9 cellular contexts compared by ENCODE assay signal in genomic region chr12:64730585-64730964, GRCh38. TPM values are rescaled to one million over a fixed set of nuclear protein-coding genes. Genes with fewer than 3 reads are reported as not detected.
DNase-seq lines count a peak whose midpoint lies in the region; ATAC-seq and TF ChIP-seq lines count a peak whose summit lies in the region.
"Had no signal": no experiment of that assay in that cellular context is flagged by ENCODE, and none has a peak within 500 bp of the region (broad histone marks: within the 10 kb centered on the region; RNA-seq: fewer than 3 reads in every experiment).

No MANE protein-coding gene starts in this region.

- H3K36me3 ChIP-seq in neutrophil, result peaks cover 32% of the 10 kb centered on the region
- H3K36me3 ChIP-seq in thyroid gland, result peaks cover 8 to 13% of the 10 kb centered on the region in 2 donors

- intact Hi-C loops in activated T-helper 1 cell treated with anti-CD3 and anti-CD28 coated beads, Interleukin-12 subunit alpha, Interleukin-12 subunit beta, Interleukin-2, Interleukin-4 antibody, amounts not matched to agents 30 ng/mL and 10 ng/mL and 1 ng/mL, durations not matched to agents 14 hours and 24 hours and 36 hours (cut with micrococcal nuclease), result no loop called here
- intact Hi-C loops in thyroid gland (cut with DNase I), result no loop called here

- H3K9me3 ChIP-seq in neutrophil (no peaks in the 10 kb centered on the region), thyroid gland (no peaks in the 10 kb centered on the region)

- peaks cover 17% of the 10 kb centered on the region for H3K4me1 Mint-ChIP-seq in activated T-helper 1 cell treated with anti-CD3 and anti-CD28 coated beads, Interleukin-12 subunit alpha, Interleukin-12 subunit beta, Interleukin-2, Interleukin-4 antibody, amounts not matched to agents 30 ng/mL and 10 ng/mL and 1 ng/mL, durations not matched to agents 14 hours and 24 hours and 36 hours (ENCODE audit: low read depth)

- TF ChIP-seq CTCF in neutrophil (IDR thresholded peaks at IDR 0.05) (no peak), thyroid gland (IDR thresholded peaks at IDR 0.05) (no peak)

- H3K27ac ChIP-seq in neutrophil (peak overlapping the region; percentile 69), thyroid gland (no peak overlapping the region)

- no peak overlapping the region for H3K4me3 ChIP-seq in neutrophil (ENCODE audit: low read depth in 1 of 2, low read length in 1 of 2)
- no peak overlapping the region for H3K4me3 ChIP-seq in thyroid gland (replicated peaks in 1 of 3)

- peak; percentile 26 for ATAC-seq in HG03432 (IDR thresholded peaks at IDR 0.05; ENCODE audit: unreplicated experiment)
- no peak for ATAC-seq in HG02970 (IDR thresholded peaks at IDR 0.05; ENCODE audit: low FRiP score, unreplicated experiment)

- H3K9me3 Mint-ChIP-seq in activated T-helper 1 cell treated with anti-CD3 and anti-CD28 coated beads, Interleukin-12 subunit alpha, Interleukin-12 subunit beta, Interleukin-2, Interleukin-4 antibody, amounts not matched to agents 30 ng/mL and 10 ng/mL and 1 ng/mL, durations not matched to agents 14 hours and 24 hours and 36 hours, result no peaks in the 10 kb centered on the region

- 77 to 81% methylated on average over 2 of the region's 2 CpGs for WGBS in thyroid gland, 2 donors

- peak overlapping the region; percentile 70 for H3K27ac Mint-ChIP-seq in activated T-helper 1 cell treated with anti-CD3 and anti-CD28 coated beads, Interleukin-12 subunit alpha, Interleukin-12 subunit beta, Interleukin-2, Interleukin-4 antibody, amounts not matched to agents 30 ng/mL and 10 ng/mL and 1 ng/mL, durations not matched to agents 14 hours and 24 hours and 36 hours

- H3K4me1 ChIP-seq in neutrophil (ENCODE audit: control insufficient read depth in 1 of 2, insufficient read depth in 1 of 2, low read depth in 1 of 2, low read length in 1 of 2), result peaks cover 3 to 13% of the 10 kb centered on the region in 2 experiments
- peaks cover 0 to 3% of the 10 kb centered on the region in 2 donors for H3K4me1 ChIP-seq in thyroid gland

- H3K36me3 Mint-ChIP-seq in activated T-helper 1 cell treated with anti-CD3 and anti-CD28 coated beads, Interleukin-12 subunit alpha, Interleukin-12 subunit beta, Interleukin-2, Interleukin-4 antibody, amounts not matched to agents 30 ng/mL and 10 ng/mL and 1 ng/mL, durations not matched to agents 14 hours and 24 hours and 36 hours (ENCODE audit: low read depth), result peaks cover 22% of the 10 kb centered on the region

- H3K27me3 ChIP-seq in neutrophil (no peaks in the 10 kb centered on the region), thyroid gland (no peaks in the 10 kb centered on the region)

- H3K27me3 Mint-ChIP-seq in activated T-helper 1 cell treated with anti-CD3 and anti-CD28 coated beads, Interleukin-12 subunit alpha, Interleukin-12 subunit beta, Interleukin-2, Interleukin-4 antibody, amounts not matched to agents 30 ng/mL and 10 ng/mL and 1 ng/mL, durations not matched to agents 14 hours and 24 hours and 36 hours (ENCODE audit: insufficient read depth), result no peaks in the 10 kb centered on the region

- DNase-seq in SIG-M5 treated with dmso at 0.1 percent for 504 hours (lab: John Stamatoyannopoulos, UW; ENCODE audit: unreplicated experiment), result peak; percentile 15
- DNase-seq in SIG-M5 (lab: John Stamatoyannopoulos, UW), result no peak
- no peak for DNase-seq in activated T-helper 1 cell treated with anti-CD3 and anti-CD28 coated beads, Interleukin-12 subunit alpha, Interleukin-12 subunit beta, Interleukin-2, Interleukin-4 antibody, amounts not matched to agents 30 ng/mL and 10 ng/mL and 1 ng/mL, durations not matched to agents 14 hours and 24 hours and 36 hours (ENCODE audit: low spot score)
- DNase-seq in NCI-H2081 treated with DMSO at 0.1 percent for 48 hours (lab: John Stamatoyannopoulos, UW), result no peak
- DNase-seq in thyroid gland, result no peak
- DNase-seq: NCI-H1930 had no signal

- no peak overlapping the region for H3K4me3 Mint-ChIP-seq in activated T-helper 1 cell treated with anti-CD3 and anti-CD28 coated beads, Interleukin-12 subunit alpha, Interleukin-12 subunit beta, Interleukin-2, Interleukin-4 antibody, amounts not matched to agents 30 ng/mL and 10 ng/mL and 1 ng/mL, durations not matched to agents 14 hours and 24 hours and 36 hours

- no peak for TF ChIP-seq POLR2A in thyroid gland (IDR thresholded peaks at IDR 0.05)

RNA-seq across cellular contexts. Expression of gene GNS, which starts 28.6 kb away (rescaled TPM):
- 20.6 and 21.3 TPM in 2 replicates for total RNA-seq in activated T-helper 1 cell treated with anti-CD3 and anti-CD28 coated beads, Interleukin-12 subunit alpha, Interleukin-12 subunit beta, Interleukin-2, Interleukin-4 antibody, amounts not matched to agents 30 ng/mL and 10 ng/mL and 1 ng/mL, durations not matched to agents 14 hours and 24 hours and 36 hours
- 100 to 1,000 TPM; 130 to 174 (median 160) TPM for total RNA-seq in thyroid gland
